Comparison of ENCODE assay signal across 1 cellular context in the genomic region with DNA sequence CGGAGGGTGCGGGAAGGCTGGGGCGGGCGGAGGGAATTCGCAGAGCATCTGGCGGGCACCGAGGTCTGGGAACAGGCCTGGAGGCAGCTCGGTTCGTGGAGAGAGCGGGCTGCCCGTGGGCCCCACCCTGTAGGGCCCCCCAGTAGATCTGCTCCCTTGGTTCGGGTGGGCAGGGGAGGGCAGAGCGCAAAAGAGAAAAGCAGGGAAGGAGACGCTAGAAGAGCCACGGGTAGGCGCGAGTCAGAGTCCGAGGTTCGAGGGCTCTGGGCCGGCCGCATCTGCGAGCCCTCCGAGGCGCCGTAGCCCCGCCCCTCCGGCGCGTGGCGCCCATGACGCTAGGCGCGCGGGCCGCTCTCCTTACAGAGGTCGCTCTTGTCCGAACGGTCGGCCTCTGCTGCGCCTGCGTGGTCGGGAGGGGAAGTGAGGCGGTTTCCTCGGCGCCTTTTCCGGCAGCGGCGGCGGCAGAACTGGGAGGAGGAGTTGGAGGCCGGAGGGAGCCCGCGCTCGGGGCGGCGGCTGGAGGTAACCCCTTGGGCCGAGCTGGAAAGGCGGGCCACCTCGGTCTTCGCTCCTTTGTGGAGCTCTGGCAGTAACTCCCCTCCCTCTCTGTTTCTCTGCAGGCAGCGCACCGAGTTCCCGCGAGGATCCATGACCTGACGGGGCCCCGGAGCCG.
TF ChIP-seq lines count a peak whose summit lies in the region.

TSS of gene ARF6 (plus strand) at position 447 of the 673 bp plus-strand sequence. CDS start 655 bp downstream, outside the sequence.

TF ChIP-seq in HEK293, 187 proteins besides CTCF, POLR2A, EP300 and RAD21 (continued from another document and continues in another):
- TF ChIP-seq ZBTB10 (tag by site-specific recombination; IDR thresholded peaks at IDR 0.05) (peak; percentile 69; the same call in 1 of the 2 replicates), BCL11B (tag by site-specific recombination; IDR thresholded peaks at IDR 0.05; ENCODE audit: low read depth) (peak; percentile 70; the same call in 1 of the 2 replicates), ZNF747 (tag by site-specific recombination; IDR thresholded peaks at IDR 0.05) (no peak), ZNF677 (tag by site-specific recombination; IDR thresholded peaks at IDR 0.05) (no peak), KLF16 (tag by site-specific recombination; IDR thresholded peaks at IDR 0.05) (peak; percentile 48; the same call in 1 of the 2 replicates), YY2 (tag by site-specific recombination; IDR thresholded peaks at IDR 0.05) (no peak), ZNF202 (tag by site-specific recombination; IDR thresholded peaks at IDR 0.05; ENCODE audit: borderline replicate concordance) (no peak), ZNF16 (tag by site-specific recombination; IDR thresholded peaks at IDR 0.05; ENCODE audit: low read depth) (no peak), ZNF501 (tag by site-specific recombination; IDR thresholded peaks at IDR 0.05) (peak; percentile 77; the same call in 1 of the 2 replicates), ZNF473 (tag by site-specific recombination; IDR thresholded peaks at IDR 0.05) (no peak), ZNF354C (tag by site-specific recombination; IDR thresholded peaks at IDR 0.05; ENCODE audit: borderline replicate concordance, low read depth) (no peak), MZF1 (tag by site-specific recombination; IDR thresholded peaks at IDR 0.05; ENCODE audit: borderline replicate concordance) (no peak), ZNF266 (tag by site-specific recombination; IDR thresholded peaks at IDR 0.05; ENCODE audit: low read depth) (no peak), ZNF398 (tag by site-specific recombination; IDR thresholded peaks at IDR 0.05) (no peak), ZNF175 (tag by site-specific recombination; IDR thresholded peaks at IDR 0.05) (no peak), ZXDB (tag by site-specific recombination; IDR thresholded peaks at IDR 0.05) (peak; percentile 70; the same call in 1 of the 2 replicates), ZNF777 (tag by site-specific recombination; IDR thresholded peaks at IDR 0.05; ENCODE audit: borderline replicate concordance) (peak; percentile 76; the same call in 1 of the 2 replicates), ZNF2 (tag by site-specific recombination; IDR thresholded peaks at IDR 0.05) (no peak; the same call in none of the 2 replicates), ZNF660 (tag by site-specific recombination; IDR thresholded peaks at IDR 0.05) (peak; percentile 22; the same call in 1 of the 2 replicates), HOXA7 (CRISPR knock-in tag; IDR thresholded peaks at IDR 0.05; ENCODE audit: borderline replicate concordance) (no peak), ZNF510 (tag by site-specific recombination; IDR thresholded peaks at IDR 0.05; ENCODE audit: insufficient replicate concordance) (no peak), ZNF433 (tag by site-specific recombination; IDR thresholded peaks at IDR 0.05; ENCODE audit: low read depth) (no peak), ZNF529 (tag by site-specific recombination; IDR thresholded peaks at IDR 0.05; ENCODE audit: insufficient replicate concordance) (no peak), ZNF132 (tag by site-specific recombination; IDR thresholded peaks at IDR 0.05; ENCODE audit: borderline replicate concordance) (no peak), ZNF488 (tag by site-specific recombination; IDR thresholded peaks at IDR 0.05) (no peak), ZNF629 (tag by site-specific recombination; IDR thresholded peaks at IDR 0.05) (peak; percentile 53), ZNF184 (tag by site-specific recombination; IDR thresholded peaks at IDR 0.05) (no peak), RBAK (tag by site-specific recombination; IDR thresholded peaks at IDR 0.05) (no peak), ZBTB7A (tag by site-specific recombination; IDR thresholded peaks at IDR 0.05; ENCODE audit: low read depth) (peak; percentile 55; the same call in 1 of the 2 replicates), ZNF157 (tag by site-specific recombination; IDR thresholded peaks at IDR 0.05) (no peak), ZNF404 (tag by site-specific recombination; IDR thresholded peaks at IDR 0.05) (no peak), ZNF48 (tag by site-specific recombination; IDR thresholded peaks at IDR 0.05) (no peak), ZNF560 (tag by site-specific recombination; IDR thresholded peaks at IDR 0.05; ENCODE audit: borderline replicate concordance) (no peak), ZNF555 (tag by site-specific recombination; conservative IDR thresholded peaks at IDR 0.05) (no peak), KLF9 (tag by site-specific recombination; IDR thresholded peaks at IDR 0.05; ENCODE audit: low read depth) (0 out of 2 replicates have a peak, but pooled peaks have one; percentile 56), TRIM28 (IDR thresholded peaks at IDR 0.05; ENCODE audit: borderline replicate concordance, low read length) (no peak), GFI1B (tag by site-specific recombination; IDR thresholded peaks at IDR 0.05) (no peak), ZNF558 (tag by site-specific recombination; IDR thresholded peaks at IDR 0.05) (no peak), ZNF76 (tag by site-specific recombination; IDR thresholded peaks at IDR 0.05; ENCODE audit: borderline replicate concordance, low read depth) (peak; percentile 62; the same call in 1 of the 2 replicates), ZNF133 (tag by site-specific recombination; IDR thresholded peaks at IDR 0.05) (no peak), ZNF335 (tag by site-specific recombination; conservative IDR thresholded peaks at IDR 0.05) (peak; percentile 77), ZNF311 (tag by site-specific recombination; IDR thresholded peaks at IDR 0.05; ENCODE audit: borderline replicate concordance) (no peak), ZNF10 (tag by site-specific recombination; IDR thresholded peaks at IDR 0.05) (no peak), ZBTB1 (tag by site-specific recombination; IDR thresholded peaks at IDR 0.05) (no peak), ZNF610 (tag by site-specific recombination; IDR thresholded peaks at IDR 0.05; ENCODE audit: borderline replicate concordance) (peak; percentile 76), ZNF843 (tag by site-specific recombination; IDR thresholded peaks at IDR 0.05) (peak; percentile 61)
- TF ChIP-seq, protein P1, sequence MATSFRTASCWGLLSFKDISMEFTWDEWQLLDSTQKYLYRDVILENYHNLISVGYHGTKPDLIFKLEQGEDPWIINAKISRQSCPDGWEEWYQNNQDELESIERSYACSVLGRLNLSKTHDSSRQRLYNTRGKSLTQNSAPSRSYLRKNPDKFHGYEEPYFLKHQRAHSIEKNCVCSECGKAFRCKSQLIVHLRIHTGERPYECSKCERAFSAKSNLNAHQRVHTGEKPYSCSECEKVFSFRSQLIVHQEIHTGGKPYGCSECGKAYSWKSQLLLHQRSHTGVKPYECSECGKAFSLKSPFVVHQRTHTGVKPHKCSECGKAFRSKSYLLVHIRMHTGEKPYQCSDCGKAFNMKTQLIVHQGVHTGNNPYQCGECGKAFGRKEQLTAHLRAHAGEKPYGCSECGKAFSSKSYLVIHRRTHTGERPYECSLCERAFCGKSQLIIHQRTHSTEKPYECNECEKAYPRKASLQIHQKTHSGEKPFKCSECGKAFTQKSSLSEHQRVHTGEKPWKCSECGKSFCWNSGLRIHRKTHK (tag by site-specific recombination; IDR thresholded peaks at IDR 0.05), result no peak
- TF ChIP-seq, protein P2, sequence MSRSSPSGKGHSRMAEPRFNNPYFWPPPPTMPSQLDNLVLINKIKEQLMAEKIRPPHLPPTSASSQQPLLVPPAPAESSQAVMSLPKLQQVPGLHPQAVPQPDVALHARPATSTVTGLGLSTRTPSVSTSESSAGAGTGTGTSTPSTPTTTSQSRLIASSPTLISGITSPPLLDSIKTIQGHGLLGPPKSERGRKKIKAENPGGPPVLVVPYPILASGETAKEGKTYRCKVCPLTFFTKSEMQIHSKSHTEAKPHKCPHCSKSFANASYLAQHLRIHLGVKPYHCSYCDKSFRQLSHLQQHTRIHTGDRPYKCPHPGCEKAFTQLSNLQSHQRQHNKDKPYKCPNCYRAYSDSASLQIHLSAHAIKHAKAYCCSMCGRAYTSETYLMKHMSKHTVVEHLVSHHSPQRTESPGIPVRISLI (tag by site-specific recombination; IDR thresholded peaks at IDR 0.05), result no peak
- TF ChIP-seq, protein P3, sequence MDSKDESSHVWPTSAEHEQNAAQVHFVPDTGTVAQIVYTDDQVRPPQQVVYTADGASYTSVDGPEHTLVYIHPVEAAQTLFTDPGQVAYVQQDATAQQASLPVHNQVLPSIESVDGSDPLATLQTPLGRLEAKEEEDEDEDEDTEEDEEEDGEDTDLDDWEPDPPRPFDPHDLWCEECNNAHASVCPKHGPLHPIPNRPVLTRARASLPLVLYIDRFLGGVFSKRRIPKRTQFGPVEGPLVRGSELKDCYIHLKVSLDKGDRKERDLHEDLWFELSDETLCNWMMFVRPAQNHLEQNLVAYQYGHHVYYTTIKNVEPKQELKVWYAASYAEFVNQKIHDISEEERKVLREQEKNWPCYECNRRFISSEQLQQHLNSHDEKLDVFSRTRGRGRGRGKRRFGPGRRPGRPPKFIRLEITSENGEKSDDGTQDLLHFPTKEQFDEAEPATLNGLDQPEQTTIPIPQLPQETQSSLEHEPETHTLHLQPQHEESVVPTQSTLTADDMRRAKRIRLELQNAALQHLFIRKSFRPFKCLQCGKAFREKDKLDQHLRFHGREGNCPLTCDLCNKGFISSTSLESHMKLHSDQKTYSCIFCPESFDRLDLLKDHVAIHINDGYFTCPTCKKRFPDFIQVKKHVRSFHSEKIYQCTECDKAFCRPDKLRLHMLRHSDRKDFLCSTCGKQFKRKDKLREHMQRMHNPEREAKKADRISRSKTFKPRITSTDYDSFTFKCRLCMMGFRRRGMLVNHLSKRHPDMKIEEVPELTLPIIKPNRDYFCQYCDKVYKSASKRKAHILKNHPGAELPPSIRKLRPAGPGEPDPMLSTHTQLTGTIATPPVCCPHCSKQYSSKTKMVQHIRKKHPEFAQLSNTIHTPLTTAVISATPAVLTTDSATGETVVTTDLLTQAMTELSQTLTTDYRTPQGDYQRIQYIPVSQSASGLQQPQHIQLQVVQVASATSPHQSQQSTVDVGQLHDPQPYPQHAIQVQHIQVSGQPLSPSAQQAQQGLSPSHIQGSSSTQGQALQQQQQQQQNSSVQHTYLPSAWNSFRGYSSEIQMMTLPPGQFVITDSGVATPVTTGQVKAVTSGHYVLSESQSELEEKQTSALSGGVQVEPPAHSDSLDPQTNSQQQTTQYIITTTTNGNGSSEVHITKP (tag by site-specific recombination; IDR thresholded peaks at IDR 0.05), result peak; percentile 54
- TF ChIP-seq, protein P4, sequence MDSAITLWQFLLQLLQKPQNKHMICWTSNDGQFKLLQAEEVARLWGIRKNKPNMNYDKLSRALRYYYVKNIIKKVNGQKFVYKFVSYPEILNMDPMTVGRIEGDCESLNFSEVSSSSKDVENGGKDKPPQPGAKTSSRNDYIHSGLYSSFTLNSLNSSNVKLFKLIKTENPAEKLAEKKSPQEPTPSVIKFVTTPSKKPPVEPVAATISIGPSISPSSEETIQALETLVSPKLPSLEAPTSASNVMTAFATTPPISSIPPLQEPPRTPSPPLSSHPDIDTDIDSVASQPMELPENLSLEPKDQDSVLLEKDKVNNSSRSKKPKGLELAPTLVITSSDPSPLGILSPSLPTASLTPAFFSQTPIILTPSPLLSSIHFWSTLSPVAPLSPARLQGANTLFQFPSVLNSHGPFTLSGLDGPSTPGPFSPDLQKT (IDR thresholded peaks at IDR 0.05; ENCODE audit: borderline replicate concordance, low read depth, low read length), result no peak
- TF ChIP-seq, protein P5, sequence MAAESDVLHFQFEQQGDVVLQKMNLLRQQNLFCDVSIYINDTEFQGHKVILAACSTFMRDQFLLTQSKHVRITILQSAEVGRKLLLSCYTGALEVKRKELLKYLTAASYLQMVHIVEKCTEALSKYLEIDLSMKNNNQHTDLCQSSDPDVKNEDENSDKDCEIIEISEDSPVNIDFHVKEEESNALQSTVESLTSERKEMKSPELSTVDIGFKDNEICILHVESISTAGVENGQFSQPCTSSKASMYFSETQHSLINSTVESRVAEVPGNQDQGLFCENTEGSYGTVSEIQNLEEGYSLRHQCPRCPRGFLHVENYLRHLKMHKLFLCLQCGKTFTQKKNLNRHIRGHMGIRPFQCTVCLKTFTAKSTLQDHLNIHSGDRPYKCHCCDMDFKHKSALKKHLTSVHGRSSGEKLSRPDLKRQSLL (tag by site-specific recombination; IDR thresholded peaks at IDR 0.05), result no peak
